Comparison of ENCODE assay signal across 12 cellular contexts in genomic region chr3:16887130-16887529, GRCh38. TPM values are rescaled to one million over a fixed set of nuclear protein-coding genes. Genes with fewer than 3 reads are reported as not detected.
DNase-seq lines count a peak whose midpoint lies in the region; ATAC-seq, FAIRE-seq and TF ChIP-seq lines count a peak whose summit lies in the region.
"Had no signal": no experiment of that assay in that cellular context is flagged by ENCODE, and none has a peak within 500 bp of the region (broad histone marks: within the 10 kb centered on the region; RNA-seq: fewer than 3 reads in every experiment).

No MANE protein-coding gene starts in this region.

- no peak for FAIRE-seq in endothelial cell of umbilical vein (lab: Jason Lieb, UNC)

- CTCF ChIA-PET in activated naive CD4-positive, alpha-beta T cell treated with anti-CD3 and anti-CD28 coated beads, Interleukin-2, amount 10 ng/mL, durations not matched to agents 7 days and 5 days (lab: Charles Lee): interaction anchor here (0.9 to 5.9 kb wide), 3 partner anchors 45 to 59 kb away, joined by 3 to 44 read pairs (median 4); no protein-coding TSS in a partner anchor
- CTCF ChIA-PET in PC-3 (lab: Charles Lee) (no interaction called here), endothelial cell of umbilical vein (lab: Charles Lee) (interaction anchor here (1.4 to 4.6 kb wide), 4 partner anchors 20 to 153 kb away, joined by 5 to 33 read pairs (median 10); no protein-coding TSS in a partner anchor)

- peak overlapping the region; percentile 95 for H3K27ac Mint-ChIP-seq in activated naive CD4-positive, alpha-beta T cell treated with anti-CD3 and anti-CD28 coated beads, Interleukin-2, amount 10 ng/mL, durations not matched to agents 7 days and 5 days
- H3K27ac Mint-ChIP-seq in stimulated activated naive CD8-positive, alpha-beta T cell treated with anti-CD3 and anti-CD28 coated beads, Interleukin-15, amount 100 ng/mL, for 72 hours: peak overlapping the region; percentile 98

- H3K36me3 ChIP-seq in PC-3 (ENCODE audit: low read depth, low read length) (no peaks in the 10 kb centered on the region), endothelial cell of umbilical vein (ENCODE audit: control insufficient read depth in 2 of 2, extremely low read depth in 1 of 2, insufficient read depth in 2 of 2, low read length in 2 of 2) (no peaks in the 10 kb centered on the region)
- H3K36me3 ChIP-seq: MG63 had no signal

- no peaks in the 10 kb centered on the region for H3K9me3 Mint-ChIP-seq in activated naive CD4-positive, alpha-beta T cell treated with anti-CD3 and anti-CD28 coated beads, Interleukin-2, amount 10 ng/mL, durations not matched to agents 7 days and 5 days
- no peaks in the 10 kb centered on the region for H3K9me3 Mint-ChIP-seq in stimulated activated naive CD8-positive, alpha-beta T cell treated with anti-CD3 and anti-CD28 coated beads, Interleukin-15, amount 100 ng/mL, for 72 hours

- H3K9me2 ChIP-seq in PC-3 (replicated peaks; ENCODE audit: low read length): no peaks in the 10 kb centered on the region

- TF ChIP-seq CTCF in PC-3 (conservative IDR thresholded peaks at IDR 0.05; ENCODE audit: low read depth, low read length): no peak
- no peak for TF ChIP-seq CTCF in endothelial cell of umbilical vein (IDR thresholded peaks at IDR 0.05; ENCODE audit: extremely low read depth in 1 of 2, insufficient read depth in 1 of 2, low read depth in 1 of 2, low read length in 2 of 2)

- BruUV-seq in PC-3 (replicated peaks; lab: Mats Ljungman, UMichigan) (no TSS peak), endothelial cell of umbilical vein (replicated peaks; lab: Mats Ljungman, UMichigan) (no TSS peak)

- no peaks in the 10 kb centered on the region for H3F3A ChIP-seq in PC-3 (ENCODE audit: low read length, unreplicated experiment)

- H3K9me3 ChIP-seq in PC-3 (ENCODE audit: low read length): no peaks in the 10 kb centered on the region
- no peaks in the 10 kb centered on the region for H3K9me3 ChIP-seq in endothelial cell of umbilical vein (replicated peaks; ENCODE audit: control insufficient read depth, insufficient read depth, low read length)
- H3K9me3 ChIP-seq: body of pancreas, MG63 had no signal

- peaks cover 4% of the 10 kb centered on the region for H3K27me3 Mint-ChIP-seq in activated naive CD4-positive, alpha-beta T cell treated with anti-CD3 and anti-CD28 coated beads, Interleukin-2, amount 10 ng/mL, durations not matched to agents 7 days and 5 days
- H3K27me3 Mint-ChIP-seq in stimulated activated naive CD8-positive, alpha-beta T cell treated with anti-CD3 and anti-CD28 coated beads, Interleukin-15, amount 100 ng/mL, for 72 hours: no peaks in the 10 kb centered on the region

- H3K4me1 Mint-ChIP-seq in activated naive CD4-positive, alpha-beta T cell treated with anti-CD3 and anti-CD28 coated beads, Interleukin-2, amount 10 ng/mL, durations not matched to agents 7 days and 5 days: peaks cover 64% of the 10 kb centered on the region
- peaks cover 63% of the 10 kb centered on the region for H3K4me1 Mint-ChIP-seq in stimulated activated naive CD8-positive, alpha-beta T cell treated with anti-CD3 and anti-CD28 coated beads, Interleukin-15, amount 100 ng/mL, for 72 hours

- no peak for DNase-seq in activated naive CD4-positive, alpha-beta T cell treated with anti-CD3 and anti-CD28 coated beads, Interleukin-2, amount 10 ng/mL, durations not matched to agents 7 days and 5 days
- DNase-seq in activated naive CD4-positive, alpha-beta T cell treated with anti-CD3 and anti-CD28 coated beads, Interleukin-2, amount 50 U/mL, for 16 hours: no peak
- DNase-seq in PC-3: no peak
- DNase-seq in endothelial cell of umbilical vein (ENCODE audit: low read depth, low spot score): no peak
- no peak for DNase-seq in stimulated activated naive CD8-positive, alpha-beta T cell treated with anti-CD3 and anti-CD28 coated beads, Interleukin-15, amount 100 ng/mL, for 72 hours
- no peak for DNase-seq in effector CD4-positive, alpha-beta T cell
- DNase-seq in HK-2 (ENCODE audit: unreplicated experiment): no peak
- DNase-seq: body of pancreas, GDM1, MG63, NCI-H2171 had no signal

- peaks cover 33% of the 10 kb centered on the region for H3K36me3 Mint-ChIP-seq in activated naive CD4-positive, alpha-beta T cell treated with anti-CD3 and anti-CD28 coated beads, Interleukin-2, amount 10 ng/mL, durations not matched to agents 7 days and 5 days

- H4K20me1 ChIP-seq in PC-3 (ENCODE audit: low read length) (no peaks in the 10 kb centered on the region), endothelial cell of umbilical vein (replicated peaks; ENCODE audit: control insufficient read depth, extremely low read depth, insufficient read depth, low read length) (no peaks in the 10 kb centered on the region)

- intact Hi-C loops in PC-3 (cut with micrococcal nuclease) (no loop called here), endothelial cell of umbilical vein (cut with micrococcal nuclease) (loop anchor here (5.0 kb wide), 1 partner anchor 285 kb away; no protein-coding TSS in a partner anchor)

- H3K27ac ChIP-seq in PC-3 (ENCODE audit: low read length) (no peak overlapping the region), endothelial cell of umbilical vein (ENCODE audit: insufficient read depth, low read depth, low read length) (no peak overlapping the region)

- POLR2A ChIA-PET in PC-3 (lab: Charles Lee; ENCODE audit: unreplicated experiment): no interaction called here
- POLR2A ChIA-PET in endothelial cell of umbilical vein (lab: Charles Lee): no interaction called here

- H3K4me3 ChIP-seq in PC-3 (ENCODE audit: low read length): peak overlapping the region; percentile 94; the same call in 1 of the 2 replicates
- H3K4me3 ChIP-seq in endothelial cell of umbilical vein (replicated peaks in 1 of 3; ENCODE audit: insufficient read depth in 1 of 3, low read depth in 1 of 3, low read length in 3 of 3): no peak overlapping the region
- H3K4me3 ChIP-seq: body of pancreas had no signal

- peaks cover 57% of the 10 kb centered on the region for H3K4me1 ChIP-seq in PC-3 (ENCODE audit: insufficient read depth, low read length)
- peaks cover 16% of the 10 kb centered on the region for H3K4me1 ChIP-seq in endothelial cell of umbilical vein (ENCODE audit: control insufficient read depth, extremely low read depth, insufficient read depth, low read length)

- H3K27me3 ChIP-seq in PC-3 (ENCODE audit: low read length) (no peaks in the 10 kb centered on the region), endothelial cell of umbilical vein (ENCODE audit: control insufficient read depth in 2 of 2, insufficient read depth in 2 of 2, low read length in 2 of 2) (no peaks in the 10 kb centered on the region)
- H3K27me3 ChIP-seq: body of pancreas, MG63 had no signal

- H3K9ac ChIP-seq in PC-3 (ENCODE audit: low read length) (no peak overlapping the region), endothelial cell of umbilical vein (replicated peaks; ENCODE audit: extremely low read depth, insufficient read depth, low read length) (no peak overlapping the region)

- H3K9me1 ChIP-seq in endothelial cell of umbilical vein (replicated peaks; ENCODE audit: control insufficient read depth, extremely low read depth, insufficient read depth, low read length): no peaks in the 10 kb centered on the region

- TF ChIP-seq POLR2A in endothelial cell of umbilical vein (IDR thresholded peaks at IDR 0.05; ENCODE audit: low read depth, low read length): no peak

- H2AFZ ChIP-seq in PC-3 (ENCODE audit: low read length) (no peak overlapping the region), endothelial cell of umbilical vein (ENCODE audit: low read depth, low read length) (no peak overlapping the region)

- peak overlapping the region; percentile 96 for H3K4me3 Mint-ChIP-seq in activated naive CD4-positive, alpha-beta T cell treated with anti-CD3 and anti-CD28 coated beads, Interleukin-2, amount 10 ng/mL, durations not matched to agents 7 days and 5 days
- H3K4me3 Mint-ChIP-seq in stimulated activated naive CD8-positive, alpha-beta T cell treated with anti-CD3 and anti-CD28 coated beads, Interleukin-15, amount 100 ng/mL, for 72 hours: peak overlapping the region; percentile 95 to 97

- H3K4me2 ChIP-seq in PC-3 (ENCODE audit: low read length) (peak overlapping the region; percentile 87), endothelial cell of umbilical vein (ENCODE audit: insufficient read depth, low read length) (peak overlapping the region; percentile 98)

- ATAC-seq in PC-3: no peak
- no peak for ATAC-seq in stimulated activated naive CD8-positive, alpha-beta T cell treated with anti-CD3 and anti-CD28 coated beads, Interleukin-15, amount 100 ng/mL, for 72 hours
- no peak for ATAC-seq in HG03139 (IDR thresholded peaks at IDR 0.05; ENCODE audit: unreplicated experiment)
- ATAC-seq: body of pancreas had no signal

- H3K79me2 ChIP-seq in PC-3 (ENCODE audit: low read length) (peaks cover 68% of the 10 kb centered on the region), endothelial cell of umbilical vein (ENCODE audit: control insufficient read depth, insufficient read depth, low read length) (peaks cover 21% of the 10 kb centered on the region)

- dilution Hi-C loops in endothelial cell of umbilical vein (cut with MboI; ENCODE audit: extremely low pct_ligation_motif_present, low sequenced_read_pairs): no loop called here

TF ChIP-seq in endothelial cell of umbilical vein, 7 proteins besides CTCF, POLR2A, EP300 and RAD21:
- TF ChIP-seq EZH2 (IDR thresholded peaks at IDR 0.05; ENCODE audit: borderline replicate concordance, low read depth, low read length, severe bottlenecking) (no peak), JUN (IDR thresholded peaks at IDR 0.05; ENCODE audit: borderline replicate concordance, insufficient read depth, insufficient read length, low read depth) (no peak), MYC (IDR thresholded peaks at IDR 0.05; ENCODE audit: low read depth, low read length) (no peak), MAX (IDR thresholded peaks at IDR 0.05; ENCODE audit: insufficient read depth, insufficient read length) (no peak), GATA2 (IDR thresholded peaks at IDR 0.05; ENCODE audit: insufficient read depth, insufficient read length, low read depth, low read length) (no peak), POLR2AphosphoS5 (IDR thresholded peaks at IDR 0.05; ENCODE audit: insufficient read depth, low read depth, low read length) (no peak), FOS (IDR thresholded peaks at IDR 0.05; ENCODE audit: borderline replicate concordance, insufficient read depth, low read length) (no peak)

RNA-seq across cellular contexts. Expression of gene PLCL2, which starts 2.4 kb away (rescaled TPM):
- total RNA-seq in PC-3 (2014; rRNA removed): 9.8 and 10.5 TPM in 2 replicates
- 9.6 and 10.7 TPM in 2 replicates for total RNA-seq in endothelial cell of umbilical vein
- polyA plus RNA-seq in endothelial cell of umbilical vein: 1.5 and 2.3 TPM in 2 replicates
- 3.6 and 3.8 TPM in 2 replicates for polyA plus RNA-seq in endothelial cell of umbilical vein (2011; cell fraction: cytosol; rRNA removed)
- 5.1 and 6.0 TPM in 2 replicates for polyA plus RNA-seq in endothelial cell of umbilical vein (2011; cell fraction: nucleus; rRNA removed)
- 4.0 and 7.6 TPM in 2 replicates for polyA plus RNA-seq in endothelial cell of umbilical vein (2012)
- 8.6 and 9.4 TPM in 2 replicates for polyA minus RNA-seq in endothelial cell of umbilical vein
- polyA minus RNA-seq in endothelial cell of umbilical vein (2011; cell fraction: cytosol; rRNA and poly(A)+ RNA removed): 2.7 TPM
- polyA minus RNA-seq in endothelial cell of umbilical vein (2011; cell fraction: nucleus; rRNA and poly(A)+ RNA removed): 19.2 and 26.5 TPM in 2 replicates
